In genomic region chr16:22267764-22268163, GRCh38 we compare ENCODE assay signal across 18 cellular contexts. TPM values are rescaled to one million over a fixed set of nuclear protein-coding genes. Genes with fewer than 3 reads are reported as not detected.
DNase-seq lines count a peak whose midpoint lies in the region; ATAC-seq and TF ChIP-seq lines count a peak whose summit lies in the region.
"Had no signal": no experiment of that assay in that cellular context is flagged by ENCODE, and none has a peak within 500 bp of the region (broad histone marks: within the 10 kb centered on the region; RNA-seq: fewer than 3 reads in every experiment).

No MANE protein-coding gene starts in this region.

- H3K9me3 Mint-ChIP-seq in activated naive CD8-positive, alpha-beta T cell treated with anti-CD3 and anti-CD28 coated beads, Interleukin-2, amount 10 ng/mL, durations not matched to agents 7 days and 5 days = no peaks in the 10 kb centered on the region
- H3K9me3 Mint-ChIP-seq in activated naive CD8-positive, alpha-beta T cell treated with anti-CD3 and anti-CD28 coated beads, Interleukin-2, amount 50 U/mL, for 24 hours = no peaks in the 10 kb centered on the region
- peaks cover 5% of the 10 kb centered on the region for H3K9me3 Mint-ChIP-seq in glutamatergic neuron (ENCODE audit: unreplicated experiment)
- H3K9me3 Mint-ChIP-seq in activated CD4-positive, alpha-beta memory T cell treated with anti-CD3 and anti-CD28 coated beads for 36 hours = no peaks in the 10 kb centered on the region
- H3K9me3 Mint-ChIP-seq: HFFc6 had no signal

- intact Hi-C loops in activated CD4-positive, alpha-beta memory T cell treated with anti-CD3 and anti-CD28 coated beads for 36 hours (cut with micrococcal nuclease) = no loop called here

- TF ChIP-seq POLR2A in tibial nerve (IDR thresholded peaks at IDR 0.05) = no peak

- WGBS in tibial nerve, 2 donors = 87 to 90% methylated on average over 8 of the region's 8 CpGs

- H3K27ac Mint-ChIP-seq in activated naive CD8-positive, alpha-beta T cell treated with anti-CD3 and anti-CD28 coated beads, Interleukin-2, amount 10 ng/mL, durations not matched to agents 7 days and 5 days = peak overlapping the region; percentile 43
- H3K27ac Mint-ChIP-seq in activated naive CD8-positive, alpha-beta T cell treated with anti-CD3 and anti-CD28 coated beads, Interleukin-2, amount 50 U/mL, for 24 hours = no peak overlapping the region
- peak overlapping the region; percentile 93 for H3K27ac Mint-ChIP-seq in glutamatergic neuron (ENCODE audit: unreplicated experiment)
- no peak overlapping the region for H3K27ac Mint-ChIP-seq in activated CD4-positive, alpha-beta memory T cell treated with anti-CD3 and anti-CD28 coated beads for 36 hours
- H3K27ac Mint-ChIP-seq: HFFc6 had no signal

- no peak for ATAC-seq in activated naive CD8-positive, alpha-beta T cell treated with anti-CD3 and anti-CD28 coated beads, Interleukin-2, amount 10 ng/mL, durations not matched to agents 7 days and 5 days (ENCODE audit: low read depth)
- no peak for ATAC-seq in activated naive CD8-positive, alpha-beta T cell treated with anti-CD3 and anti-CD28 coated beads, Interleukin-2, amount 50 U/mL, for 24 hours
- ATAC-seq: A549 had no signal

- no peaks in the 10 kb centered on the region for H3K27me3 ChIP-seq in tibial nerve

- no peak overlapping the region for H3K27ac ChIP-seq in tibial nerve
- H3K27ac ChIP-seq: A549, C4-2B, KMS-11 had no signal

- TF ChIP-seq EP300 in tibial nerve (IDR thresholded peaks at IDR 0.05) = no peak

- no peak overlapping the region for H3K4me3 ChIP-seq in tibial nerve
- H3K4me3 ChIP-seq: A549 had no signal

- POLR2A ChIA-PET in activated naive CD8-positive, alpha-beta T cell treated with anti-CD3 and anti-CD28 coated beads, Interleukin-2, amount 10 ng/mL, durations not matched to agents 7 days and 5 days (lab: Charles Lee) = no interaction called here
- POLR2A ChIA-PET in activated CD4-positive, alpha-beta memory T cell treated with anti-CD3 and anti-CD28 coated beads for 36 hours (lab: Charles Lee) = no interaction called here

- peaks cover 0 to 100% (median 23%) of the 10 kb centered on the region in 3 donors for H3K36me3 ChIP-seq in tibial nerve

- no peak overlapping the region for H3K4me3 Mint-ChIP-seq in activated naive CD8-positive, alpha-beta T cell treated with anti-CD3 and anti-CD28 coated beads, Interleukin-2, amount 10 ng/mL, durations not matched to agents 7 days and 5 days
- H3K4me3 Mint-ChIP-seq in activated naive CD8-positive, alpha-beta T cell treated with anti-CD3 and anti-CD28 coated beads, Interleukin-2, amount 50 U/mL, for 24 hours = no peak overlapping the region
- H3K4me3 Mint-ChIP-seq in glutamatergic neuron (ENCODE audit: unreplicated experiment) = peak overlapping the region; percentile 57
- no peak overlapping the region for H3K4me3 Mint-ChIP-seq in activated CD4-positive, alpha-beta memory T cell treated with anti-CD3 and anti-CD28 coated beads for 36 hours
- H3K4me3 Mint-ChIP-seq: HFFc6 had no signal

- H3K36me3 Mint-ChIP-seq in activated naive CD8-positive, alpha-beta T cell treated with anti-CD3 and anti-CD28 coated beads, Interleukin-2, amount 10 ng/mL, durations not matched to agents 7 days and 5 days = peaks cover 31% of the 10 kb centered on the region
- peaks cover 31% of the 10 kb centered on the region for H3K36me3 Mint-ChIP-seq in activated naive CD8-positive, alpha-beta T cell treated with anti-CD3 and anti-CD28 coated beads, Interleukin-2, amount 50 U/mL, for 24 hours (ENCODE audit: low read depth)
- no peaks in the 10 kb centered on the region for H3K36me3 Mint-ChIP-seq in glutamatergic neuron (ENCODE audit: unreplicated experiment)
- H3K36me3 Mint-ChIP-seq in activated CD4-positive, alpha-beta memory T cell treated with anti-CD3 and anti-CD28 coated beads for 36 hours = peaks cover 26% of the 10 kb centered on the region

- H3K4me1 ChIP-seq in tibial nerve = no peaks in the 10 kb centered on the region
- H3K4me1 ChIP-seq: A549 had no signal

- no peaks in the 10 kb centered on the region for H3K9me3 ChIP-seq in tibial nerve
- H3K9me3 ChIP-seq: A549, SK-N-SH had no signal

- TF ChIP-seq CTCF in glutamatergic neuron (IDR thresholded peaks at IDR 0.05; ENCODE audit: partially characterized antibody, unreplicated experiment) (no peak), tibial nerve (IDR thresholded peaks at IDR 0.05) (no peak)

- H3K4me1 Mint-ChIP-seq in activated naive CD8-positive, alpha-beta T cell treated with anti-CD3 and anti-CD28 coated beads, Interleukin-2, amount 10 ng/mL, durations not matched to agents 7 days and 5 days = peaks cover 35% of the 10 kb centered on the region
- H3K4me1 Mint-ChIP-seq in activated naive CD8-positive, alpha-beta T cell treated with anti-CD3 and anti-CD28 coated beads, Interleukin-2, amount 50 U/mL, for 24 hours = peaks cover 10% of the 10 kb centered on the region
- H3K4me1 Mint-ChIP-seq in glutamatergic neuron (ENCODE audit: low read depth, unreplicated experiment) = peaks cover 24% of the 10 kb centered on the region
- peaks cover 4% of the 10 kb centered on the region for H3K4me1 Mint-ChIP-seq in activated CD4-positive, alpha-beta memory T cell treated with anti-CD3 and anti-CD28 coated beads for 36 hours (ENCODE audit: low read depth)

- CTCF ChIA-PET in activated CD4-positive, alpha-beta memory T cell treated with anti-CD3 and anti-CD28 coated beads for 36 hours (lab: Charles Lee) = interaction anchor here (0.6 kb wide), 1 partner anchor 22 kb away, joined by 3 read pairs; no protein-coding TSS in a partner anchor

- H3K27me3 Mint-ChIP-seq in activated naive CD8-positive, alpha-beta T cell treated with anti-CD3 and anti-CD28 coated beads, Interleukin-2, amount 10 ng/mL, durations not matched to agents 7 days and 5 days = no peaks in the 10 kb centered on the region
- H3K27me3 Mint-ChIP-seq in activated naive CD8-positive, alpha-beta T cell treated with anti-CD3 and anti-CD28 coated beads, Interleukin-2, amount 50 U/mL, for 24 hours = no peaks in the 10 kb centered on the region
- peaks cover 1% of the 10 kb centered on the region for H3K27me3 Mint-ChIP-seq in glutamatergic neuron (ENCODE audit: unreplicated experiment)
- no peaks in the 10 kb centered on the region for H3K27me3 Mint-ChIP-seq in activated CD4-positive, alpha-beta memory T cell treated with anti-CD3 and anti-CD28 coated beads for 36 hours

- DNase-seq in activated naive CD8-positive, alpha-beta T cell treated with anti-CD3 and anti-CD28 coated beads, Interleukin-2, amount 10 ng/mL, durations not matched to agents 7 days and 5 days = no peak
- DNase-seq in activated naive CD8-positive, alpha-beta T cell treated with anti-CD3 and anti-CD28 coated beads, Interleukin-2, amount 50 U/mL, for 24 hours = no peak
- DNase-seq in NCI-H2171 treated with DMSO at 0.1 percent for 48 hours (lab: John Stamatoyannopoulos, UW) (peak; percentile 91), glutamatergic neuron (peak; percentile 46), CD1c-positive myeloid dendritic cell (ENCODE audit: extremely low spot score) (no peak), dermis blood vessel endothelial cell (no peak), tibial nerve (ENCODE audit: low spot score in 2 of 2) (no peak)
- DNase-seq in activated CD4-positive, alpha-beta memory T cell treated with anti-CD3 and anti-CD28 coated beads for 36 hours = no peak
- DNase-seq: EL, HFFc6, NCI-H1048, NCI-H1436 treated with DMSO at 0.1 percent for 48 hours, NCI-H510A, SHP77, SK-N-SH had no signal

RNA-seq across cellular contexts. Expression of gene POLR3E, which starts 29.4 kb away (rescaled TPM):
- 10 to 100 TPM; 53.2 to 56.9 TPM for total RNA-seq in activated naive CD8-positive, alpha-beta T cell treated with anti-CD3 and anti-CD28 coated beads, Interleukin-2, amount 10 ng/mL, durations not matched to agents 7 days and 5 days
- 31.5 TPM for total RNA-seq in glutamatergic neuron (ENCODE audit: unreplicated experiment)
- 61.3 and 81.6 TPM in 2 replicates for total RNA-seq in dermis blood vessel endothelial cell
- total RNA-seq in activated CD4-positive, alpha-beta memory T cell treated with anti-CD3 and anti-CD28 coated beads for 36 hours = 10 to 100 TPM; 75.0 to 80.3 TPM
- total RNA-seq in tibial nerve = 100 to 1,000 TPM in 1 of 4 donors, 10 to 100 TPM in 3; 48.1 to 102 (median 67.0) TPM

Comparison
In these comparisons a context has a peak if more than half of its experiments do, and no peak if none do; other contexts are left out.
1. H3K27ac Mint-ChIP-seq: peak in activated naive CD8-positive, alpha-beta T cell treated with anti-CD3 and anti-CD28 coated beads, Interleukin-2, amount 10 ng/mL, durations not matched to agents 7 days and 5 days (single experiment) and glutamatergic neuron (single experiment); none in activated naive CD8-positive, alpha-beta T cell treated with anti-CD3 and anti-CD28 coated beads, Interleukin-2, amount 50 U/mL, for 24 hours (single experiment) and activated CD4-positive, alpha-beta memory T cell treated with anti-CD3 and anti-CD28 coated beads for 36 hours (single experiment).
2. DNase-seq: peak in NCI-H2171 treated with DMSO at 0.1 percent for 48 hours (single experiment) and glutamatergic neuron (single experiment); none in activated naive CD8-positive, alpha-beta T cell treated with anti-CD3 and anti-CD28 coated beads, Interleukin-2, amount 10 ng/mL, durations not matched to agents 7 days and 5 days (single experiment), activated naive CD8-positive, alpha-beta T cell treated with anti-CD3 and anti-CD28 coated beads, Interleukin-2, amount 50 U/mL, for 24 hours (single experiment), CD1c-positive myeloid dendritic cell (single experiment), dermis blood vessel endothelial cell (single experiment), activated CD4-positive, alpha-beta memory T cell treated with anti-CD3 and anti-CD28 coated beads for 36 hours (single experiment) and tibial nerve (0 of 2).